Comparison of ENCODE assay signal across 10 cellular contexts in the genomic region with DNA sequence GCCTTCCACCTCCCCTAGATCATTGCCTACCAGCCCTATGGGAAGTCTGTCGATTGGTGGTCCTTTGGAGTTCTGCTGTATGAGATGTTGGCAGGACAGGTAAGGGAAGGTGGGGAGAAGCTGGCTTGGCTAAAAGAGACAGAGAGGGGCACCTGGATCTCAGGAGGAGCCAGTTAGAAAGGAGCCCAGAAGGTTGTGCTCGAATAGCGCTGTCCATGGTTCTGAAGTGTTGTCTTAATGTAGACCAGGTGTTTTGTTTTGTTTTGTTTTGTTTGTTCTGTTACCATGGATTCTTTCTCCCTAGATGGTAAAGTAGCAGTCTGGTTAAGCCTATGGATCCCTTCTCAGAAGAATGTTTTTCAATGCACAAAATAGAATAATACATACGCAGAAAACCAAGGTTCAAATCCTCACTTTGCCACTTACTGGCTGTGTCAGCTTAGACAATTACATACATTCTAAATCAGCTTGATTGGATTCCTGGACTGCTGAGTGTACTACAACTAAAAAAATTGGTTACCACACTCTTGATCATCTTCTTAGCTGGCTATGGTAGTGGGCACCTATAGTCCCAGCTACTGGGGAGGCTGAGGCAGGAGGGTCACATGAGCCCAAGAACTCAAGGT. TPM values are rescaled to one million over a fixed set of nuclear protein-coding genes. Genes with fewer than 3 reads are reported as not detected.
DNase-seq lines count a peak whose midpoint lies in the region; ATAC-seq and TF ChIP-seq lines count a peak whose summit lies in the region.
"Had no signal": no experiment of that assay in that cellular context is flagged by ENCODE, and none has a peak within 500 bp of the region (broad histone marks: within the 10 kb centered on the region; RNA-seq: fewer than 3 reads in every experiment).

No MANE protein-coding gene starts in this region.

- H3K4me1 ChIP-seq in PC-9 (replicated peaks; ENCODE audit: insufficient read depth) (peaks cover 23% of the 10 kb centered on the region), endodermal cell (ENCODE audit: control insufficient read depth, insufficient read depth, low read length) (no peaks in the 10 kb centered on the region)

- POLR2A ChIA-PET in PC-9 (lab: Charles Lee; ENCODE audit: unreplicated experiment), result no interaction called here

- H3K79me2 ChIP-seq in PC-9 (ENCODE audit: low read depth), result no peaks in the 10 kb centered on the region

- peaks cover 13% of the 10 kb centered on the region for H3K4me1 Mint-ChIP-seq in activated naive CD8-positive, alpha-beta T cell (ENCODE audit: low read depth)
- peaks cover 15% of the 10 kb centered on the region for H3K4me1 Mint-ChIP-seq in activated naive CD8-positive, alpha-beta T cell treated with anti-CD3 and anti-CD28 coated beads for 36 hours
- peaks cover 15% of the 10 kb centered on the region for H3K4me1 Mint-ChIP-seq in endodermal cell

- no peak overlapping the region for H2AFZ ChIP-seq in PC-9

- H3K9me2 ChIP-seq in PC-9 (ENCODE audit: insufficient read depth), result no peaks in the 10 kb centered on the region

- ATAC-seq in HG03469 (IDR thresholded peaks at IDR 0.05; ENCODE audit: unreplicated experiment), result no peak

- H4K20me1 ChIP-seq in PC-9 (ENCODE audit: insufficient read depth), result no peaks in the 10 kb centered on the region

- H3K27me3 Mint-ChIP-seq in activated naive CD8-positive, alpha-beta T cell, result peaks cover 42% of the 10 kb centered on the region
- H3K27me3 Mint-ChIP-seq in activated naive CD8-positive, alpha-beta T cell treated with anti-CD3 and anti-CD28 coated beads for 36 hours, result peaks cover 83% of the 10 kb centered on the region
- H3K27me3 Mint-ChIP-seq in endodermal cell (ENCODE audit: insufficient read depth), result peaks cover 70% of the 10 kb centered on the region

- CTCF ChIA-PET in PC-9 (lab: Charles Lee), result no interaction called here

- DNase-seq in activated naive CD8-positive, alpha-beta T cell treated with anti-CD3 and anti-CD28 coated beads for 36 hours, result no peak
- DNase-seq in PC-9 (peak; percentile 44 to 71), endodermal cell (peak; percentile 90), cardiac septum (ENCODE audit: low spot score) (no peak), NCI-H345 treated with DMSO at 0.1 percent for 48 hours (lab: John Stamatoyannopoulos, UW; ENCODE audit: unreplicated experiment) (no peak)
- DNase-seq in stimulated activated CD8-positive, alpha-beta memory T cell treated with anti-CD3 and anti-CD28 coated beads, Interleukin-12 subunit alpha, Interleukin-12 subunit beta, amount 100 ng/mL, for 1 hour (ENCODE audit: low read depth), result peak; percentile 24
- DNase-seq: activated naive CD8-positive, alpha-beta T cell treated with anti-CD3 and anti-CD28 coated beads, Interleukin-2, amount 10 ng/mL, durations not matched to agents 7 days and 5 days had no signal

- no peak overlapping the region for H3K4me2 ChIP-seq in PC-9

- no peak overlapping the region for H3K4me3 Mint-ChIP-seq in activated naive CD8-positive, alpha-beta T cell
- H3K4me3 Mint-ChIP-seq in activated naive CD8-positive, alpha-beta T cell treated with anti-CD3 and anti-CD28 coated beads for 36 hours, result no peak overlapping the region
- no peak overlapping the region for H3K4me3 Mint-ChIP-seq in endodermal cell
- H3K4me3 Mint-ChIP-seq: activated naive CD8-positive, alpha-beta T cell treated with anti-CD3 and anti-CD28 coated beads, Interleukin-2, amount 10 ng/mL, durations not matched to agents 7 days and 5 days; memory B cell had no signal

- no peaks in the 10 kb centered on the region for H3K36me3 ChIP-seq in PC-9 (ENCODE audit: low read depth)
- H3K36me3 ChIP-seq in endodermal cell (ENCODE audit: control insufficient read depth, insufficient read depth, low read length), result no peaks in the 10 kb centered on the region

- H3K9me3 ChIP-seq in PC-9 (ENCODE audit: insufficient read depth, low read depth) (no peaks in the 10 kb centered on the region), endodermal cell (ENCODE audit: control insufficient read depth, low read length) (no peaks in the 10 kb centered on the region)

- WGBS in endodermal cell (ENCODE audit: insufficient coverage in 1 of 2, insufficient read length in 1 of 2), 2 experiments, result 31 to 91% methylated on average over 1 to 4 of the region's 4 CpGs

- H3F3A ChIP-seq in PC-9 (ENCODE audit: insufficient read depth, low read depth), result peaks cover 20% of the 10 kb centered on the region; the same call in 1 of the 2 replicates

- H3K27ac Mint-ChIP-seq in activated naive CD8-positive, alpha-beta T cell, result peak overlapping the region; percentile 28
- no peak overlapping the region for H3K27ac Mint-ChIP-seq in activated naive CD8-positive, alpha-beta T cell treated with anti-CD3 and anti-CD28 coated beads for 36 hours
- no peak overlapping the region for H3K27ac Mint-ChIP-seq in endodermal cell
- H3K27ac Mint-ChIP-seq: activated naive CD8-positive, alpha-beta T cell treated with anti-CD3 and anti-CD28 coated beads, Interleukin-2, amount 10 ng/mL, durations not matched to agents 7 days and 5 days; memory B cell had no signal

- H3K27ac ChIP-seq in PC-9 (no peak overlapping the region), endodermal cell (ENCODE audit: low read depth, low read length) (no peak overlapping the region)

- TF ChIP-seq CTCF in PC-9 (conservative IDR thresholded peaks at IDR 0.05) (no peak), endodermal cell (conservative IDR thresholded peaks at IDR 0.05) (no peak)

- no peaks in the 10 kb centered on the region for H3K9me3 Mint-ChIP-seq in activated naive CD8-positive, alpha-beta T cell (ENCODE audit: low read depth)
- H3K9me3 Mint-ChIP-seq in activated naive CD8-positive, alpha-beta T cell treated with anti-CD3 and anti-CD28 coated beads for 36 hours, result peaks cover 2% of the 10 kb centered on the region
- peaks cover 2% of the 10 kb centered on the region for H3K9me3 Mint-ChIP-seq in endodermal cell
- H3K9me3 Mint-ChIP-seq: activated naive CD8-positive, alpha-beta T cell treated with anti-CD3 and anti-CD28 coated beads, Interleukin-2, amount 10 ng/mL, durations not matched to agents 7 days and 5 days had no signal

- H3K9ac ChIP-seq in endodermal cell (ENCODE audit: extremely low read depth, low read length, poor library complexity, severe bottlenecking), result no peak overlapping the region

- H3K4me3 ChIP-seq in PC-9 (no peak overlapping the region), endodermal cell (ENCODE audit: low read length) (no peak overlapping the region)

- intact Hi-C loops in PC-9 (cut with micrococcal nuclease; ENCODE audit: unreplicated experiment) (no loop called here), cardiac septum (cut with DNase I) (no loop called here)

- H3K36me3 Mint-ChIP-seq in activated naive CD8-positive, alpha-beta T cell, result no peaks in the 10 kb centered on the region
- H3K36me3 Mint-ChIP-seq in activated naive CD8-positive, alpha-beta T cell treated with anti-CD3 and anti-CD28 coated beads for 36 hours, result no peaks in the 10 kb centered on the region
- H3K36me3 Mint-ChIP-seq in endodermal cell (ENCODE audit: low read depth), result no peaks in the 10 kb centered on the region
- H3K36me3 Mint-ChIP-seq: activated naive CD8-positive, alpha-beta T cell treated with anti-CD3 and anti-CD28 coated beads, Interleukin-2, amount 10 ng/mL, durations not matched to agents 7 days and 5 days had no signal

- no TSS peak for BruUV-seq in PC-9 (replicated peaks; lab: Mats Ljungman, UMichigan)

- no peaks in the 10 kb centered on the region for H3K27me3 ChIP-seq in PC-9 (ENCODE audit: insufficient read depth, low read depth)
- peaks cover 46% of the 10 kb centered on the region for H3K27me3 ChIP-seq in endodermal cell (ENCODE audit: control insufficient read depth, insufficient read depth, low read length, poor library complexity, severe bottlenecking)

RNA-seq across cellular contexts. Expression of gene CACNG7, which starts 5.9 kb away (rescaled TPM):
- not detected for total RNA-seq in activated naive CD8-positive, alpha-beta T cell treated with anti-CD3 and anti-CD28 coated beads for 36 hours
- total RNA-seq in PC-9 (2021) (not detected in 2 replicates), endodermal cell (1 to 10 TPM; 2.7 to 3.4 TPM), cardiac septum (not detected)
- 48.2 TPM for polyA plus RNA-seq in endodermal cell (2013, experiment 1 of 2)
- 46.4 TPM for polyA plus RNA-seq in endodermal cell (2013, experiment 2 of 2)
- total RNA-seq: activated naive CD8-positive, alpha-beta T cell treated with anti-CD3 and anti-CD28 coated beads, Interleukin-2, amount 10 ng/mL, durations not matched to agents 7 days and 5 days had no signal

RNA-seq across cellular contexts. Expression of gene PRKCG, which starts 21.2 kb away (rescaled TPM):
- total RNA-seq in activated naive CD8-positive, alpha-beta T cell treated with anti-CD3 and anti-CD28 coated beads for 36 hours, result under 1 TPM in 1 of 2 experiments, not detected in 1; 0.35 TPM
- 5.9 TPM in 2 replicates for total RNA-seq in PC-9 (2021)
- 1 to 10 TPM; 2.7 to 5.6 TPM for total RNA-seq in endodermal cell
- polyA plus RNA-seq in endodermal cell (2013, experiment 1 of 2), result 10.6 TPM
- polyA plus RNA-seq in endodermal cell (2013, experiment 2 of 2), result 8.2 TPM
- total RNA-seq in cardiac septum, result not detected
- total RNA-seq: activated naive CD8-positive, alpha-beta T cell treated with anti-CD3 and anti-CD28 coated beads, Interleukin-2, amount 10 ng/mL, durations not matched to agents 7 days and 5 days had no signal

RNA-seq across cellular contexts. Expression of gene MYADM, which starts 35.5 kb away (rescaled TPM):
- 10 to 100 TPM; 30.9 to 32.1 TPM for total RNA-seq in activated naive CD8-positive, alpha-beta T cell treated with anti-CD3 and anti-CD28 coated beads for 36 hours
- total RNA-seq in PC-9 (2021) (230 and 238 TPM in 2 replicates), endodermal cell (100 to 1,000 TPM; 112 to 157 TPM), cardiac septum (211 TPM)
- 65.5 TPM for polyA plus RNA-seq in endodermal cell (2013, experiment 1 of 2)
- 69.2 TPM for polyA plus RNA-seq in endodermal cell (2013, experiment 2 of 2)

RNA-seq across cellular contexts. Expression of gene CACNG8, which starts 59.6 kb away (rescaled TPM):
- total RNA-seq in activated naive CD8-positive, alpha-beta T cell treated with anti-CD3 and anti-CD28 coated beads for 36 hours, result not detected
- total RNA-seq in PC-9 (2021), result 2.9 and 3.8 TPM in 2 replicates
- total RNA-seq in endodermal cell, result 1 to 10 TPM in 1 of 2 donors, under 1 TPM in 1; 0.48 to 4.8 TPM
- 2.4 TPM for polyA plus RNA-seq in endodermal cell (2013, experiment 1 of 2)
- 2.1 TPM for polyA plus RNA-seq in endodermal cell (2013, experiment 2 of 2)
- total RNA-seq in cardiac septum, result 0.11 TPM
- total RNA-seq: activated naive CD8-positive, alpha-beta T cell treated with anti-CD3 and anti-CD28 coated beads, Interleukin-2, amount 10 ng/mL, durations not matched to agents 7 days and 5 days had no signal

Comparison
In these comparisons a context has a peak if more than half of its experiments do, and no peak if none do; other contexts are left out.
1. DNase-seq: peak in PC-9 (2 of 2), endodermal cell (single experiment) and stimulated activated CD8-positive, alpha-beta memory T cell treated with anti-CD3 and anti-CD28 coated beads, Interleukin-12 subunit alpha, Interleukin-12 subunit beta, amount 100 ng/mL, for 1 hour (single experiment); none in activated naive CD8-positive, alpha-beta T cell treated with anti-CD3 and anti-CD28 coated beads for 36 hours (single experiment), cardiac septum (single experiment) and NCI-H345 treated with DMSO at 0.1 percent for 48 hours (single experiment).